8 cellular contexts compared by ENCODE assay signal in the genomic region with DNA sequence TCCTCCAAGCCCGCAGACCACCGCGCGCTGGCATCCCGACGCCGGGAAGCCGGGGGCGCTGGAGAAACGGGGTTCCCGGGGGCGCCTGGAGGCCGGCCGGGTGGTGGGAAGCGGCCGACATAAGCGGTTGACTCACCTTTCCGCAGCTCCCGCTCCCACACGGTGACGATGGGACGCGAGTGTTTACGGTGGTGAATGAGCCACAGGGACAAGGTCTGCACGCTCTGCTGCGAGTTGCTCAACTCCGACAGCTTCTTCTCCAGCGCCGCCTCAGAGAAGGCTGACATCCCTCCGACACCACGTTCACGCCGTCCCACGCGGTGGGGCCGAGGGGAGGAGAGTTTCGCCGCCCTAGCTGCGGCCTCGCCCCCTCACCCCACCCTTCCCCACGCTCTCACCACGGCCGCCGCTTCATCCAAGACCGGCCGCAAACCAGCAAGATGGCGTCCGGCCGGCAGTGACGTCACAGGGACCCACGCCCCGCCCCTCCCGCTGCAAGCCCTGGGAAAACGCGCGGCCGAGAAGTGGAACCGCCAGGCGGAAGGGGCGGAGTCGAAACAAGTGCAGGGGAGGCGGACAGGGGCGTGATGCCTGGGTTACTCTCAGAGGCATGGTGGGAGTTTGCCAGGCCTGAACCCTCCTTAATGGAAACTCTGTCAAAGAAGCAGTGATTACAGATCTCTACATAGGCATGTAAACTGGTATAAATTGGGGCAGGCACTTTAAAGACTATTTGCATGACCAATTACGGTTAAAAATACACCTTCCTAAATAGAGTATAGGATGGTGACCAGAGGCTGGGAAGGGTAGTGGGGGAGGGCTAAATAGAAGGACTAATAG. TPM values are rescaled to one million over a fixed set of nuclear protein-coding genes. Genes with fewer than 3 reads are reported as not detected.
DNase-seq lines count a peak whose midpoint lies in the region; ATAC-seq, FAIRE-seq and TF ChIP-seq lines count a peak whose summit lies in the region.

A gene with protein sequence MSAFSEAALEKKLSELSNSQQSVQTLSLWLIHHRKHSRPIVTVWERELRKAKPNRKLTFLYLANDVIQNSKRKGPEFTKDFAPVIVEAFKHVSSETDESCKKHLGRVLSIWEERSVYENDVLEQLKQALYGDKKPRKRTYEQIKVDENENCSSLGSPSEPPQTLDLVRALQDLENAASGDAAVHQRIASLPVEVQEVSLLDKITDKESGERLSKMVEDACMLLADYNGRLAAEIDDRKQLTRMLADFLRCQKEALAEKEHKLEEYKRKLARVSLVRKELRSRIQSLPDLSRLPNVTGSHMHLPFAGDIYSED (minus strand): TSS at position 442 of the 840 bp plus-strand sequence. CDS start 155 bp downstream, at position 287.

- DNase-seq in NCI-H2107 treated with DMSO at 0.1 percent for 48 hours (lab: John Stamatoyannopoulos, UW; ENCODE audit: unreplicated experiment) (peak; percentile 95), body of pancreas (peak; percentile 97 to 99 (median 98)), iPS DF 19.7 (ENCODE audit: low read depth, low spot score) (peak; percentile 59), sigmoid colon (peak; percentile 98)

- intact Hi-C loops in body of pancreas (cut with DNase I) (no loop called here), sigmoid colon (cut with DNase I) (loop anchor here (1.0 to 5.0 kb wide), 2 partner anchors 62 to 95 kb away; partner anchors contain the start of genes ELP2, RMP24 and SLC39A6)

- H3K27me3 ChIP-seq in body of pancreas (no peaks in the 10 kb centered on the region), sigmoid colon (no peaks in the 10 kb centered on the region)

- H3K27ac ChIP-seq in 22Rv1 (peak within 1 kb of the TSS; percentile 83), body of pancreas (peak within 1 kb of the TSS; percentile 82 to 95 (median 88)), sigmoid colon (peak within 1 kb of the TSS; percentile 88 to 96 (median 93))

- TF ChIP-seq POLR2A in body of pancreas (IDR thresholded peaks at IDR 0.05) (peak; percentile 42 to 77 (median 75)), sigmoid colon (IDR thresholded peaks at IDR 0.05) (peak; percentile 37 to 50)

- TF ChIP-seq CTCF in 22Rv1 (IDR thresholded peaks at IDR 0.05) (no peak), body of pancreas (IDR thresholded peaks at IDR 0.05) (peak in 2 of 7 experiments; percentile 17 to 32), sigmoid colon (IDR thresholded peaks at IDR 0.05) (no peak)

- 0 to 4% methylated on average over 17 to 57 of the region's 64 CpGs for WGBS in body of pancreas, 2 donors
- WGBS in sigmoid colon, 2 donors, result 1% methylated on average over 64 of the region's 64 CpGs

- no peaks in the 10 kb centered on the region for H3K36me3 ChIP-seq in body of pancreas (replicated peaks in 1 of 2; ENCODE audit: insufficient read depth in 1 of 2, low read depth in 2 of 2)
- H3K36me3 ChIP-seq in sigmoid colon, result no peaks in the 10 kb centered on the region

- no peak for TF ChIP-seq EP300 in sigmoid colon (IDR thresholded peaks at IDR 0.05)

- H3K9me3 ChIP-seq in body of pancreas (no peaks in the 10 kb centered on the region), sigmoid colon (no peaks in the 10 kb centered on the region)

- peaks cover 19% of the 10 kb centered on the region for H3K4me1 ChIP-seq in body of pancreas
- H3K4me1 ChIP-seq in sigmoid colon, result peaks cover 0 to 13% (median 9%) of the 10 kb centered on the region in 4 donors

- H3K4me3 ChIP-seq in body of pancreas, result peak within 1 kb of the TSS; percentile 91 to 97
- peak within 1 kb of the TSS; percentile 66 to 94 (median 78) for H3K4me3 ChIP-seq in sigmoid colon

- ATAC-seq in GM18520 (IDR thresholded peaks at IDR 0.05; ENCODE audit: unreplicated experiment) (peak; percentile 86), HG03064 (IDR thresholded peaks at IDR 0.05; ENCODE audit: low read depth, unreplicated experiment) (peak; percentile 90), body of pancreas (peak; percentile 96)

- FAIRE-seq in TTC549 (lab: Jason Lieb, UNC), result peak; percentile 61

RNA-seq across cellular contexts. Expression of the gene that starts here (rescaled TPM):
- total RNA-seq in body of pancreas (10 to 100 TPM; 36.3 to 66.6 TPM), sigmoid colon (10 to 100 TPM; 68.8 to 80.3 (median 71.8) TPM)
- 10 to 100 TPM; 13.2 to 19.4 (median 15.7) TPM for polyA plus RNA-seq in sigmoid colon

Comparison
In these comparisons a context has a peak if more than half of its experiments do, and no peak if none do; other contexts are left out.
1. Peak in every context shown above with its lines: DNase-seq, ATAC-seq, H3K4me3 ChIP-seq and H3K27ac ChIP-seq.